ENCODE assay signal across 12 cellular contexts in the genomic region with DNA sequence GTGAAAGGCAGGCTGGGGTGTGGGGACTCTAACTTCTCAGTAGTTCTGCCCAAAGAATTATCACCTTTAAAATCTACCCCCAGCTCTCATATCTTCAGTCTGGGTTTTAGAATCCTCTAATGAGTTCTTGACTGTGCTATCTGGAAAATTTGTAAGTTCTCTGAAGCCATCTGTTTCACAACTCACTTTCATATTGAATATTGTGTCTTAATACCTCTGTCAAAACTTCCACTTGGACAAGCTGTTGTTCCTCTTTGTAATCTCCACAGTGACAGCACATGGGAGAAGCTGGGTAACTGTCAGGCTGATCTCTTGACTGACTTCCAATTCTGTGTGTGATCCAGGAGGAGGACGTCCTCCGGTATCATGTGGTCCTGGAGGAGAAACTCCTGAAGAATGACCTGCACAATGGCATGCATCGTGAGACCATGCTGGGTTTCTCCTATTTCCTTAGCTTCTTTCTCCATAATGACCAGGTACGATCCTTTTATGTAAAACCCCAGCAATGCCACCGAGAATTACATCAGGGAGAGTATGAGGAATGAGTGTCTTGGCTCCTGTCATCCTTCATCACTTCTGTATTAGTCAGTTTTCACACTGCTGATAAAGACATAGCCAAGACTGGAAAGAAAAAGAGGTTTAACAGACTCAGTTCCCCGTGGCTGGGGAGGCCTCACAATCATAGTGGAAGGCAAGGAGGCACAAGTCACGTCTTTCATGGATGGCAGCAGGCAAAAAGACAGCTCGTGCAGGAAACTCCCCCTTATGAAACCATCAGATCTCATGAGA.
DNase-seq lines count a peak whose midpoint lies in the region; ATAC-seq and TF ChIP-seq lines count a peak whose summit lies in the region.
"Had no signal": no experiment of that assay in that cellular context is flagged by ENCODE, and none has a peak within 500 bp of the region (broad histone marks: within the 10 kb centered on the region; RNA-seq: fewer than 3 reads in every experiment).

No MANE protein-coding gene starts in this region.

- no peak for TF ChIP-seq POLR2A in GM18505 (IDR thresholded peaks at IDR 0.05; ENCODE audit: borderline replicate concordance, extremely low read depth, insufficient read depth, insufficient read length)

- H3K27ac ChIP-seq in left ventricle myocardium inferior (replicated peaks): peak overlapping the region; percentile 19
- H3K27ac ChIP-seq: SK-N-MC had no signal

- peak; percentile 80 for ATAC-seq in Right ventricle myocardium superior (ENCODE audit: poor library complexity)
- ATAC-seq in HG03045 (IDR thresholded peaks at IDR 0.05; ENCODE audit: unreplicated experiment): no peak
- ATAC-seq in GM18505 (IDR thresholded peaks at IDR 0.05; ENCODE audit: unreplicated experiment): no peak
- ATAC-seq in HG03521 (IDR thresholded peaks at IDR 0.05; ENCODE audit: unreplicated experiment): no peak

- H3K4me3 ChIP-seq in left ventricle myocardium inferior: no peak overlapping the region
- H3K4me3 ChIP-seq: SK-N-MC had no signal

- TF ChIP-seq CTCF in left ventricle myocardium inferior (IDR thresholded peaks at IDR 0.05; ENCODE audit: borderline replicate concordance): no peak

- no peak for DNase-seq in Right ventricle myocardium superior
- no peak for DNase-seq in cardiac septum (ENCODE audit: low spot score)
- peak; percentile 22 for DNase-seq in RKO (ENCODE audit: low spot score)
- DNase-seq in left ventricle myocardium inferior: no peak
- no peak for DNase-seq in RPMI8226
- DNase-seq: activated naive CD4-positive, alpha-beta T cell treated with anti-CD3 and anti-CD28 coated beads for 36 hours; EL; NCI-H1092 had no signal

- H3K36me3 ChIP-seq in left ventricle myocardium inferior: no peaks in the 10 kb centered on the region

- peaks cover 29% of the 10 kb centered on the region for H3K27me3 ChIP-seq in left ventricle myocardium inferior (ENCODE audit: low read depth)

- intact Hi-C loops in Right ventricle myocardium superior (cut with DNase I): no loop called here
- intact Hi-C loops in cardiac septum (cut with DNase I): no loop called here
- intact Hi-C loops in left ventricle myocardium inferior (cut with micrococcal nuclease): no loop called here

- no peaks in the 10 kb centered on the region for H3K9me3 ChIP-seq in left ventricle myocardium inferior (replicated peaks)

- no peaks in the 10 kb centered on the region for H3K4me1 ChIP-seq in left ventricle myocardium inferior
